Comparison of ENCODE assay signal across 1 cellular context in the genomic region with DNA sequence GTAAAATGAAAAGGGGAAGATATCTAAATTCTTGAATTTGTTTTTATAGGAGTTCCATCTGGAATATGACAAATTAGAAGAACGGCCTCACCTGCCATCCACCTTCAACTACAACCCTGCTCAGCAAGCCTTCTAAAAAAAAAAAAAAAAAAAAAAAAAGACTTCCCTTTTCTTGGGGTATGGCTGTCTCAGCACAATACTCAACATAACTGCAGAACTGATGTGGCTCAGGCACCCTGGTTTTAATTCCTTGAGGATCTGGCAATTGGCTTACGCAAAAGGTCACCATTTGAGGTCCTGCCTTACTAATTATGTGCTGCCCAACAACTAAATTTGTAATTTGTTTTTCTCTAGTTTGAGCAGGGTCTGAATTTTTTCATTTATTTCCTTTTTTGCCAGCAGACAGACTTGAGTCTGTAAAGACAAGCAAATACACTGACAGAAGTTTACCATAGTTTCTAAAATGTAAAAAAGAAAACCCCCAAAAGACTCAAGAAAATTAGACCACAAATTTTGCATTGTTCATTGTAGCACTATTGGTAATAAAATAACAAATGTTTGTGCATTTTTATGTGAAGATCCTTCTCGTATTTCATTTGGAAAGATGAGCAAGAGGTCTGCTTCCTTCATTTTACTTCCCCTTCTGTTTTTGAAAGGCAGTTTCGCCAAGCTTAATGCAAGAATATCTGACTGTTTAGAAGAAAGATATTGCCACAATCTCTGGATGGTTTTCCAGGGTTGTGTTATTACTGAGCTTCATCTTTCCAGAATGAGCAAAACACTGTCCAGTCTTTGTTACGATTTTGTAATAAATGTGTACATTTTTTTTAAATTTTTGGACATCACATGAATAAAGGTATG.
TF ChIP-seq lines count a peak whose summit lies in the region.

No MANE protein-coding gene starts in this region.

TF ChIP-seq in HepG2, 621 proteins besides CTCF, POLR2A, EP300 and RAD21:
- TF ChIP-seq KLF11 (CRISPR knock-in tag; IDR thresholded peaks at IDR 0.05) (no peak), KLF12 (CRISPR knock-in tag; IDR thresholded peaks at IDR 0.05; ENCODE audit: borderline replicate concordance) (no peak), RXRA (CRISPR knock-in tag; IDR thresholded peaks at IDR 0.05) (no peak), XRCC5 (optimal IDR thresholded peaks at IDR 0.05; ENCODE audit: low read length) (no peak)
- TF ChIP-seq, protein P1, sequence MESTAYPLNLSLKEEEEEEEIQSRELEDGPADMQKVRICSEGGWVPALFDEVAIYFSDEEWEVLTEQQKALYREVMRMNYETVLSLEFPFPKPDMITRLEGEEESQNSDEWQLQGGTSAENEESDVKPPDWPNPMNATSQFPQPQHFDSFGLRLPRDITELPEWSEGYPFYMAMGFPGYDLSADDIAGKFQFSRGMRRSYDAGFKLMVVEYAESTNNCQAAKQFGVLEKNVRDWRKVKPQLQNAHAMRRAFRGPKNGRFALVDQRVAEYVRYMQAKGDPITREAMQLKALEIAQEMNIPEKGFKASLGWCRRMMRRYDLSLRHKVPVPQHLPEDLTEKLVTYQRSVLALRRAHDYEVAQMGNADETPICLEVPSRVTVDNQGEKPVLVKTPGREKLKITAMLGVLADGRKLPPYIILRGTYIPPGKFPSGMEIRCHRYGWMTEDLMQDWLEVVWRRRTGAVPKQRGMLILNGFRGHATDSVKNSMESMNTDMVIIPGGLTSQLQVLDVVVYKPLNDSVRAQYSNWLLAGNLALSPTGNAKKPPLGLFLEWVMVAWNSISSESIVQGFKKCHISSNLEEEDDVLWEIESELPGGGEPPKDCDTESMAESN (CRISPR knock-in tag; conservative IDR thresholded peaks at IDR 0.05), result no peak
- TF ChIP-seq, protein P2, sequence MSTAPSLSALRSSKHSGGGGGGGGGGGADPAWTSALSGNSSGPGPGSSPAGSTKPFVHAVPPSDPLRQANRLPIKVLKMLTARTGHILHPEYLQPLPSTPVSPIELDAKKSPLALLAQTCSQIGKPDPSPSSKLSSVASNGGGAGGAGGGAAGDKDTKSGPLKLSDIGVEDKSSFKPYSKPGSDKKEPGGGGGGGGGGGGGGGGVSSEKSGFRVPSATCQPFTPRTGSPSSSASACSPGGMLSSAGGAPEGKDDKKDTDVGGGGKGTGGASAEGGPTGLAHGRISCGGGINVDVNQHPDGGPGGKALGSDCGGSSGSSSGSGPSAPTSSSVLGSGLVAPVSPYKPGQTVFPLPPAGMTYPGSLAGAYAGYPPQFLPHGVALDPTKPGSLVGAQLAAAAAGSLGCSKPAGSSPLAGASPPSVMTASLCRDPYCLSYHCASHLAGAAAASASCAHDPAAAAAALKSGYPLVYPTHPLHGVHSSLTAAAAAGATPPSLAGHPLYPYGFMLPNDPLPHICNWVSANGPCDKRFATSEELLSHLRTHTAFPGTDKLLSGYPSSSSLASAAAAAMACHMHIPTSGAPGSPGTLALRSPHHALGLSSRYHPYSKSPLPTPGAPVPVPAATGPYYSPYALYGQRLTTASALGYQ (CRISPR knock-in tag; IDR thresholded peaks at IDR 0.05), result no peak
